2 cellular contexts compared by ENCODE assay signal in the genomic region with DNA sequence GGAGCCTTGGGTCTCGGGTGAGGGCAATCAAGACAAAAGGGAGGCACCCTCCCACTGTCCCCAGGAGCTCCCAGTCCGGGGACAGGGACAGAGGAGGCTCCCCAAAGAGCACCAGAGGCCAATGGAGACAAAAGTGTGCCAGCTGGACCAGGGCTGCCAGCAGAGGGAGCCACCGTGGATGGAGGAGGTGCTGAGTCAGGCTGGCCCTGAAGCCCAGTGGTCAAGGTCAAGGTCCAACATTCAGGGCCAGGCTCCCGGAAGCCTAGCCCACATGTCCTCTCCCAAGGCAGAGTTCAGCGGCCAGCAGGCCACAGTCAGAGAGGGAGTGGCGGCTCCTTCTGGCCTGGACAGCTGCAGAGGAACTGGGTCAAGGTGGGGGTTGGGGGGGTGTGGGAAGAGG.
A peak's percentile ranks its signal among the peaks of the same experiment; 100 is the strongest.
TF ChIP-seq lines count a peak whose summit lies in the region.

No MANE protein-coding gene starts in this region.

TF ChIP-seq in GM12878, 131 proteins besides CTCF, POLR2A, EP300 and RAD21 (continued from another document):
- no peak for TF ChIP-seq YY1 (IDR thresholded peaks at IDR 0.05; ENCODE audit: low read depth, low read length)

TF ChIP-seq in HepG2, 621 proteins besides CTCF, POLR2A, EP300 and RAD21 (continued from another document and continues in another):
- peak; percentile 86 for TF ChIP-seq ZMYM3 (CRISPR knock-in tag; IDR thresholded peaks at IDR 0.05)
- no peak for TF ChIP-seq CEBPB (IDR thresholded peaks at IDR 0.05; ENCODE audit: borderline replicate concordance, low read depth, low read length)
- no peak for TF ChIP-seq HDAC6 (IDR thresholded peaks at IDR 0.05; ENCODE audit: low read depth, low read length)
- TF ChIP-seq DNMT1 (CRISPR knock-in tag; IDR thresholded peaks at IDR 0.05), result 0 out of 2 replicates have a peak, but pooled peaks have one; percentile 66
- TF ChIP-seq NR2F1 (CRISPR knock-in tag; IDR thresholded peaks at IDR 0.05), result peak; percentile 75 to 86
- TF ChIP-seq, protein P1, sequence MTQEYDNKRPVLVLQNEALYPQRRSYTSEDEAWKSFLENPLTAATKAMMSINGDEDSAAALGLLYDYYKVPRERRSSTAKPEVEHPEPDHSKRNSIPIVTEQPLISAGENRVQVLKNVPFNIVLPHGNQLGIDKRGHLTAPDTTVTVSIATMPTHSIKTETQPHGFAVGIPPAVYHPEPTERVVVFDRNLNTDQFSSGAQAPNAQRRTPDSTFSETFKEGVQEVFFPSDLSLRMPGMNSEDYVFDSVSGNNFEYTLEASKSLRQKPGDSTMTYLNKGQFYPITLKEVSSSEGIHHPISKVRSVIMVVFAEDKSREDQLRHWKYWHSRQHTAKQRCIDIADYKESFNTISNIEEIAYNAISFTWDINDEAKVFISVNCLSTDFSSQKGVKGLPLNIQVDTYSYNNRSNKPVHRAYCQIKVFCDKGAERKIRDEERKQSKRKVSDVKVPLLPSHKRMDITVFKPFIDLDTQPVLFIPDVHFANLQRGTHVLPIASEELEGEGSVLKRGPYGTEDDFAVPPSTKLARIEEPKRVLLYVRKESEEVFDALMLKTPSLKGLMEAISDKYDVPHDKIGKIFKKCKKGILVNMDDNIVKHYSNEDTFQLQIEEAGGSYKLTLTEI (CRISPR knock-in tag; conservative IDR thresholded peaks at IDR 0.05), result no peak
- TF ChIP-seq ZNF891 (CRISPR knock-in tag; IDR thresholded peaks at IDR 0.05), result 0 out of 2 replicates have a peak, but pooled peaks have one; percentile 15
- TF ChIP-seq MED1 (CRISPR knock-in tag; IDR thresholded peaks at IDR 0.05), result peak; percentile 82
- peak; percentile 52; the same call in 1 of the 2 replicates for TF ChIP-seq MIXL1 (CRISPR knock-in tag; IDR thresholded peaks at IDR 0.05)
- TF ChIP-seq, protein P2, sequence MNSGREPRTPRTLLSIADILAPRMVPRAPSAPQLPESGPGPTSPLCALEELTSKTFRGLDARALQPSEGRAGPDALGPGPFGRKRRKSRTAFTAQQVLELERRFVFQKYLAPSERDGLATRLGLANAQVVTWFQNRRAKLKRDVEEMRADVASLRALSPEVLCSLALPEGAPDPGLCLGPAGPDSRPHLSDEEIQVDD (CRISPR knock-in tag; IDR thresholded peaks at IDR 0.05; ENCODE audit: borderline replicate concordance), result no peak
- 0 out of 2 replicates have a peak, but pooled peaks have one; percentile 44 for TF ChIP-seq SETDB1 (CRISPR knock-in tag; IDR thresholded peaks at IDR 0.05; ENCODE audit: borderline replicate concordance)
- TF ChIP-seq, protein P3, sequence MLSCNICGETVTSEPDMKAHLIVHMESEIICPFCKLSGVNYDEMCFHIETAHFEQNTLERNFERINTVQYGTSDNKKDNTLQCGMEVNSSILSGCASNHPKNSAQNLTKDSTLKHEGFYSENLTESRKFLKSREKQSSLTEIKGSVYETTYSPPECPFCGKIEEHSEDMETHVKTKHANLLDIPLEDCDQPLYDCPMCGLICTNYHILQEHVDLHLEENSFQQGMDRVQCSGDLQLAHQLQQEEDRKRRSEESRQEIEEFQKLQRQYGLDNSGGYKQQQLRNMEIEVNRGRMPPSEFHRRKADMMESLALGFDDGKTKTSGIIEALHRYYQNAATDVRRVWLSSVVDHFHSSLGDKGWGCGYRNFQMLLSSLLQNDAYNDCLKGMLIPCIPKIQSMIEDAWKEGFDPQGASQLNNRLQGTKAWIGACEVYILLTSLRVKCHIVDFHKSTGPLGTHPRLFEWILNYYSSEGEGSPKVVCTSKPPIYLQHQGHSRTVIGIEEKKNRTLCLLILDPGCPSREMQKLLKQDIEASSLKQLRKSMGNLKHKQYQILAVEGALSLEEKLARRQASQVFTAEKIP (CRISPR knock-in tag; IDR thresholded peaks at IDR 0.05; ENCODE audit: borderline replicate concordance), result no peak
- TF ChIP-seq SMARCC2 (IDR thresholded peaks at IDR 0.05), result no peak
- peak; percentile 91 to 96 for TF ChIP-seq MAFK (conservative IDR thresholded peaks at IDR 0.05 in 1 of 2, IDR thresholded peaks at IDR 0.05 in 1 of 2; ENCODE audit: low read length in 2 of 2)
- peak; percentile 66; the same call in 1 of the 2 replicates for TF ChIP-seq KDM1A (CRISPR knock-in tag; IDR thresholded peaks at IDR 0.05)
- peak; percentile 38; the same call in 1 of the 2 replicates for TF ChIP-seq FOXC1 (CRISPR knock-in tag; IDR thresholded peaks at IDR 0.05; ENCODE audit: borderline replicate concordance)
- TF ChIP-seq PBX3 (CRISPR knock-in tag; IDR thresholded peaks at IDR 0.05; ENCODE audit: borderline replicate concordance), result no peak
- TF ChIP-seq, protein P4, sequence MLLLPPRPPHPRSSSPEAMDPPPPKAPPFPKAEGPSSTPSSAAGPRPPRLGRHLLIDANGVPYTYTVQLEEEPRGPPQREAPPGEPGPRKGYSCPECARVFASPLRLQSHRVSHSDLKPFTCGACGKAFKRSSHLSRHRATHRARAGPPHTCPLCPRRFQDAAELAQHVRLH (CRISPR knock-in tag; IDR thresholded peaks at IDR 0.05; ENCODE audit: borderline replicate concordance, low read depth), result peak; percentile 63; the same call in 1 of the 2 replicates
- TF ChIP-seq PITX1 (CRISPR knock-in tag; IDR thresholded peaks at IDR 0.05), result peak; percentile 75
- peak; percentile 53; the same call in 1 of the 2 replicates for TF ChIP-seq ZNF607 (CRISPR knock-in tag; IDR thresholded peaks at IDR 0.05; ENCODE audit: borderline replicate concordance)
- TF ChIP-seq MYC (CRISPR knock-in tag; IDR thresholded peaks at IDR 0.05; ENCODE audit: borderline replicate concordance), result peak; percentile 84
- TF ChIP-seq MEIS1 (CRISPR knock-in tag; IDR thresholded peaks at IDR 0.05; ENCODE audit: borderline replicate concordance), result 0 out of 2 replicates have a peak, but pooled peaks have one; percentile 42
- TF ChIP-seq MEF2D (CRISPR knock-in tag; IDR thresholded peaks at IDR 0.05), result peak; percentile 66; the same call in 1 of the 2 replicates
- no peak for TF ChIP-seq LCORL (IDR thresholded peaks at IDR 0.05)
- TF ChIP-seq LCORL (CRISPR knock-in tag; IDR thresholded peaks at IDR 0.05), result peak; percentile 66; the same call in 1 of the 2 replicates
- peak; percentile 31; the same call in 1 of the 2 replicates for TF ChIP-seq ATF7-NPFF (CRISPR knock-in tag; IDR thresholded peaks at IDR 0.05; ENCODE audit: low read depth)
- TF ChIP-seq ZSCAN29 (CRISPR knock-in tag; conservative IDR thresholded peaks at IDR 0.05), result no peak
- no peak for TF ChIP-seq TGIF2 (CRISPR knock-in tag; IDR thresholded peaks at IDR 0.05)
- TF ChIP-seq, protein P5, sequence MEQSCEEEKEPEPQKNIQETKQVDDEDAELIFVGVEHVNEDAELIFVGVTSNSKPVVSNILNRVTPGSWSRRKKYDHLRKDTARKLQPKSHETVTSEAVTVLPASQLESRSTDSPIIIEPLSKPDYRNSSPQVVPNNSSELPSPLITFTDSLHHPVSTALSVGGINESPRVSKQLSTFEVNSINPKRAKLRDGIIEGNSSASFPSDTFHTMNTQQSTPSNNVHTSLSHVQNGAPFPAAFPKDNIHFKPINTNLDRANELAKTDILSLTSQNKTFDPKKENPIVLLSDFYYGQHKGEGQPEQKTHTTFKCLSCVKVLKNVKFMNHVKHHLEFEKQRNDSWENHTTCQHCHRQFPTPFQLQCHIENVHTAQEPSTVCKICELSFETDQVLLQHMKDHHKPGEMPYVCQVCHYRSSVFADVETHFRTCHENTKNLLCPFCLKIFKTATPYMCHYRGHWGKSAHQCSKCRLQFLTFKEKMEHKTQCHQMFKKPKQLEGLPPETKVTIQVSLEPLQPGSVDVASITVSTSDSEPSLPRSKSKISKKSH (CRISPR knock-in tag; IDR thresholded peaks at IDR 0.05; ENCODE audit: borderline replicate concordance), result peak; percentile 24; the same call in 1 of the 2 replicates
- TF ChIP-seq MIER2 (CRISPR knock-in tag; IDR thresholded peaks at IDR 0.05), result peak; percentile 89
- TF ChIP-seq ZBTB38 (CRISPR knock-in tag; IDR thresholded peaks at IDR 0.05), result 0 out of 2 replicates have a peak, but pooled peaks have one; percentile 31
- peak; percentile 87 for TF ChIP-seq IRF2 (CRISPR knock-in tag; IDR thresholded peaks at IDR 0.05)
- peak; percentile 88 for TF ChIP-seq FOSL2 (CRISPR knock-in tag; IDR thresholded peaks at IDR 0.05)
- peak; percentile 78 for TF ChIP-seq HDAC1 (CRISPR knock-in tag; IDR thresholded peaks at IDR 0.05)
- TF ChIP-seq ZBED4 (CRISPR knock-in tag; IDR thresholded peaks at IDR 0.05; ENCODE audit: borderline replicate concordance), result peak; percentile 71; the same call in 1 of the 2 replicates
- peak; percentile 76; the same call in 1 of the 2 replicates for TF ChIP-seq IKZF5 (CRISPR knock-in tag; IDR thresholded peaks at IDR 0.05)
- TF ChIP-seq FOXA1 (IDR thresholded peaks at IDR 0.05), result no peak
- TF ChIP-seq FOXA1 (CRISPR knock-in tag; IDR thresholded peaks at IDR 0.05), result peak; percentile 38; the same call in 1 of the 2 replicates
- TF ChIP-seq SKI (IDR thresholded peaks at IDR 0.05; ENCODE audit: partially characterized antibody), result peak; percentile 97
- TF ChIP-seq ZNF687 (CRISPR knock-in tag; IDR thresholded peaks at IDR 0.05), result peak; percentile 69
